8 cellular contexts compared by ENCODE assay signal in genomic region chr6:36197739-36198221, GRCh38. TPM values are rescaled to one million over a fixed set of nuclear protein-coding genes. Genes with fewer than 3 reads are reported as not detected.
DNase-seq lines count a peak whose midpoint lies in the region; ATAC-seq and TF ChIP-seq lines count a peak whose summit lies in the region.

No MANE protein-coding gene starts in this region.

- peak overlapping the region; percentile 91 for H3K4me3 Mint-ChIP-seq in activated naive CD4-positive, alpha-beta T cell treated with anti-CD3 and anti-CD28 coated beads, Interleukin-2, amount 50 U/mL, for 24 hours

- H3K36me3 Mint-ChIP-seq in activated naive CD4-positive, alpha-beta T cell treated with anti-CD3 and anti-CD28 coated beads, Interleukin-2, amount 50 U/mL, for 24 hours = peaks cover 17% of the 10 kb centered on the region

- H3K27me3 ChIP-seq in right lobe of liver (no peaks in the 10 kb centered on the region), tibial nerve (no peaks in the 10 kb centered on the region)

- peak overlapping the region; percentile 52 to 63 (median 61) for H3K4me3 ChIP-seq in right lobe of liver
- peak overlapping the region; percentile 53 to 92 (median 75) for H3K4me3 ChIP-seq in tibial nerve

- no peak for TF ChIP-seq POLR2A in right lobe of liver (IDR thresholded peaks at IDR 0.05)
- no peak for TF ChIP-seq POLR2A in tibial nerve (IDR thresholded peaks at IDR 0.05)

- H3K4me1 ChIP-seq in right lobe of liver (peaks cover 0 to 6% (median 0%) of the 10 kb centered on the region in 4 donors), tibial nerve (peaks cover 0 to 47% (median 9%) of the 10 kb centered on the region in 4 donors)

- no peak for TF ChIP-seq EP300 in tibial nerve (IDR thresholded peaks at IDR 0.05)

- H3K9me3 ChIP-seq in right lobe of liver (no peaks in the 10 kb centered on the region), tibial nerve (no peaks in the 10 kb centered on the region)

- H3K27ac Mint-ChIP-seq in activated naive CD4-positive, alpha-beta T cell treated with anti-CD3 and anti-CD28 coated beads, Interleukin-2, amount 50 U/mL, for 24 hours = peak overlapping the region; percentile 23

- WGBS in right lobe of liver (ENCODE audit: insufficient coverage, low coverage, low lambda C conversion rate, missing lambda C conversion rate) = 34% methylated on average over 7 of the region's 17 CpGs
- WGBS in tibial nerve, 2 donors = 60 to 64% methylated on average over 17 of the region's 17 CpGs

- H3K4me1 Mint-ChIP-seq in activated naive CD4-positive, alpha-beta T cell treated with anti-CD3 and anti-CD28 coated beads, Interleukin-2, amount 50 U/mL, for 24 hours = peaks cover 59% of the 10 kb centered on the region

- no peaks in the 10 kb centered on the region for H3K9me3 Mint-ChIP-seq in activated naive CD4-positive, alpha-beta T cell treated with anti-CD3 and anti-CD28 coated beads, Interleukin-2, amount 50 U/mL, for 24 hours

- no peak for DNase-seq in activated naive CD4-positive, alpha-beta T cell treated with Interleukin-2 at 50 U/mL for 16 hours
- DNase-seq in anterior cingulate cortex (lab: John Stamatoyannopoulos, UW) (peak in 34 of 58 donors; percentile 9 to 66 (median 32)), right lobe of liver (peak in 2 of 3 donors; percentile 58 to 72), tibial nerve (ENCODE audit: low spot score in 2 of 2) (no peak), GOT3 (lab: John Stamatoyannopoulos, UW) (no peak), activated gamma-delta T cell treated with Interleukin-2 at 50 U/mL for 16 hours (no peak)

- ATAC-seq in right lobe of liver = no peak
- ATAC-seq in HG03135 (IDR thresholded peaks at IDR 0.05; ENCODE audit: unreplicated experiment) = no peak

- intact Hi-C loops in right lobe of liver (cut with DNase I) = no loop called here

- H3K27me3 Mint-ChIP-seq in activated naive CD4-positive, alpha-beta T cell treated with anti-CD3 and anti-CD28 coated beads, Interleukin-2, amount 50 U/mL, for 24 hours = no peaks in the 10 kb centered on the region

- H3K36me3 ChIP-seq in right lobe of liver = peaks cover 0 to 16% (median 6%) of the 10 kb centered on the region in 4 donors
- H3K36me3 ChIP-seq in tibial nerve = peaks cover 0 to 35% (median 0%) of the 10 kb centered on the region in 3 donors

- peak overlapping the region in 1 of 3 donors; percentile 94 for H3K27ac ChIP-seq in right lobe of liver
- H3K27ac ChIP-seq in tibial nerve = peak overlapping the region in 3 of 4 donors; percentile 97 to 99 (median 98)

- no peak for TF ChIP-seq CTCF in right lobe of liver (IDR thresholded peaks at IDR 0.05)
- TF ChIP-seq CTCF in tibial nerve (IDR thresholded peaks at IDR 0.05) = no peak

RNA-seq across cellular contexts. Expression of gene BRPF3, which starts 1.2 kb away (rescaled TPM):
- total RNA-seq in right lobe of liver (10 to 100 TPM; 14.2 to 20.8 (median 18.6) TPM), tibial nerve (10 to 100 TPM; 18.4 to 32.7 (median 23.9) TPM)

Comparison
In these comparisons a context has a peak if more than half of its experiments do, and no peak if none do; other contexts are left out.
1. DNase-seq: peak in anterior cingulate cortex (34 of 58) and right lobe of liver (2 of 3); none in activated naive CD4-positive, alpha-beta T cell treated with Interleukin-2 at 50 U/mL for 16 hours (single experiment), tibial nerve (0 of 2), GOT3 (single experiment) and activated gamma-delta T cell treated with Interleukin-2 at 50 U/mL for 16 hours (single experiment).